In genomic region chr10:68469838-68470237, GRCh38 we compare ENCODE assay signal across 16 cellular contexts. TPM values are rescaled to one million over a fixed set of nuclear protein-coding genes. Genes with fewer than 3 reads are reported as not detected.
DNase-seq lines count a peak whose midpoint lies in the region; ATAC-seq, FAIRE-seq and TF ChIP-seq lines count a peak whose summit lies in the region.
"Had no signal": no experiment of that assay in that cellular context is flagged by ENCODE, and none has a peak within 500 bp of the region (broad histone marks: within the 10 kb centered on the region; RNA-seq: fewer than 3 reads in every experiment).

No MANE protein-coding gene starts in this region.

- H3K23me2 ChIP-seq in H1 (ENCODE audit: low read depth, low read length): no peaks in the 10 kb centered on the region

- peaks cover 19% of the 10 kb centered on the region for H3K4me1 ChIP-seq in OCI-LY1 (ENCODE audit: insufficient read depth, low read length, severe bottlenecking)
- peaks cover 0 to 4% (median 1%) of the 10 kb centered on the region in 4 experiments; a peak in 4 of 7 replicates for H3K4me1 ChIP-seq in H1 (replicated peaks in 1 of 4; ENCODE audit: control insufficient read depth in 3 of 4, insufficient read depth in 4 of 4, low read length in 3 of 4)
- H3K4me1 ChIP-seq in smooth muscle cell (ENCODE audit: low read depth): peaks cover 13% of the 10 kb centered on the region
- peaks cover 10% of the 10 kb centered on the region for H3K4me1 ChIP-seq in body of pancreas

- H3K4me1 Mint-ChIP-seq in activated T-cell treated with anti-CD3 and anti-CD28 coated beads, Interleukin-2, amount 50 U/mL, for 72 hours (ENCODE audit: low read depth): peaks cover 33% of the 10 kb centered on the region

- TF ChIP-seq RAD21 in H1 (IDR thresholded peaks at IDR 0.05 in 1 of 2, conservative IDR thresholded peaks at IDR 0.05 in 1 of 2; ENCODE audit: low read depth in 2 of 2, low read length in 2 of 2): no peak

- peaks cover 4 to 21% of the 10 kb centered on the region in 2 donors for H3K36me3 Mint-ChIP-seq in activated T-cell treated with anti-CD3 and anti-CD28 coated beads, Interleukin-2, amount 50 U/mL, for 72 hours (ENCODE audit: insufficient read depth in 2 of 2)

- no peak for TF ChIP-seq EP300 in H1 (IDR thresholded peaks at IDR 0.05; ENCODE audit: borderline replicate concordance in 1 of 2, low read depth in 2 of 2, low read length in 2 of 2)

- peak overlapping the region; percentile 95 for H3K4me2 ChIP-seq in OCI-LY1 (ENCODE audit: low read length)
- H3K4me2 ChIP-seq in H1 (ENCODE audit: insufficient read depth in 1 of 2, low read depth in 2 of 2, low read length in 2 of 2): peak overlapping the region; percentile 75 to 76
- no peak overlapping the region for H3K4me2 ChIP-seq in smooth muscle cell

- DNase-seq in activated T-cell treated with anti-CD3 and anti-CD28 coated beads, Interleukin-2, amount 50 U/mL, for 72 hours: no peak
- no peak for DNase-seq in activated T-cell treated with anti-CD3 and anti-CD28 coated beads, Interleukin-2, amount 50 U/mL, for 48 hours
- DNase-seq in H1 (ENCODE audit: low read depth in 1 of 2, low spot score in 2 of 2) (no peak), smooth muscle cell (lab: John Stamatoyannopoulos, UW; ENCODE audit: unreplicated experiment) (no peak), GM03348 (ENCODE audit: low spot score) (no peak), body of pancreas (no peak), caudate nucleus (lab: John Stamatoyannopoulos, UW) (no peak)
- DNase-seq: activated CD4-positive, alpha-beta T cell treated with anti-CD3 and anti-CD28 coated beads, Interleukin-2, amount 50 U/mL, for 48 hours; GDM1; NCI-H187; NCI-H748 treated with DMSO at 0.1 percent for 48 hours; sigmoid colon; SW 1271; transverse colon had no signal

- peaks cover 40% of the 10 kb centered on the region for H3K79me2 ChIP-seq in OCI-LY1 (ENCODE audit: insufficient read depth, low read length)
- H3K79me2 ChIP-seq in H1 (ENCODE audit: control insufficient read depth in 1 of 2, insufficient read depth in 2 of 2, low read length in 2 of 2): peaks cover 6 to 37% of the 10 kb centered on the region in 2 experiments
- peaks cover 19% of the 10 kb centered on the region for H3K79me2 ChIP-seq in smooth muscle cell (ENCODE audit: low read depth)

- no peak for TF ChIP-seq CTCF in OCI-LY1 (IDR thresholded peaks at IDR 0.05; ENCODE audit: low read length)
- no peak for TF ChIP-seq CTCF in H1 (IDR thresholded peaks at IDR 0.05; ENCODE audit: control extremely low read depth in 1 of 3, insufficient read depth in 1 of 3, low read depth in 1 of 3, low read length in 3 of 3)
- no peak for TF ChIP-seq CTCF in smooth muscle cell (IDR thresholded peaks at IDR 0.05; ENCODE audit: borderline replicate concordance, insufficient read depth, poor library complexity, severe bottlenecking)
- no peak for TF ChIP-seq CTCF in body of pancreas (IDR thresholded peaks at IDR 0.05)

- H4K20me1 ChIP-seq in OCI-LY1 (ENCODE audit: insufficient read depth, low read length) (no peaks in the 10 kb centered on the region), H1 (replicated peaks in 1 of 2; ENCODE audit: control insufficient read depth in 1 of 2, insufficient read depth in 2 of 2, low read length in 2 of 2) (peaks cover 0 to 2% of the 10 kb centered on the region in 2 experiments), smooth muscle cell (ENCODE audit: low read depth) (no peaks in the 10 kb centered on the region)

- H3K27ac Mint-ChIP-seq in activated T-cell treated with anti-CD3 and anti-CD28 coated beads, Interleukin-2, amount 50 U/mL, for 72 hours: peak overlapping the region; percentile 34

- H2BK20ac ChIP-seq in H1 (ENCODE audit: low read length): no peak overlapping the region

- no peak overlapping the region for H2BK12ac ChIP-seq in H1 (ENCODE audit: low read depth, low read length)

- H3K9me3 Mint-ChIP-seq in activated T-cell treated with anti-CD3 and anti-CD28 coated beads, Interleukin-2, amount 50 U/mL, for 72 hours: no peaks in the 10 kb centered on the region

- no peaks in the 10 kb centered on the region for H3K79me1 ChIP-seq in H1 (ENCODE audit: low read depth, low read length)

- no peak overlapping the region for H3K4ac ChIP-seq in H1 (replicated peaks; ENCODE audit: insufficient read length, low read depth, low read length)

- H3K9ac ChIP-seq in OCI-LY1 (ENCODE audit: low read length): peak overlapping the region; percentile 94
- peak overlapping the region in 1 of 4 experiments; percentile 64; a peak in 1 of 7 replicates for H3K9ac ChIP-seq in H1 (replicated peaks in 1 of 4; ENCODE audit: extremely low read depth in 1 of 4, low read depth in 3 of 4, low read length in 3 of 4)
- no peak overlapping the region for H3K9ac ChIP-seq in smooth muscle cell (ENCODE audit: low read depth)

- no peak overlapping the region for H3K18ac ChIP-seq in H1 (ENCODE audit: extremely low read depth, low read length)

- H3K23ac ChIP-seq in H1 (ENCODE audit: insufficient read length): no peak overlapping the region

- no peaks in the 10 kb centered on the region for H3K9me3 ChIP-seq in OCI-LY1 (ENCODE audit: low read length)
- no peaks in the 10 kb centered on the region for H3K9me3 ChIP-seq in H1 (ENCODE audit: insufficient read depth in 2 of 2, low read depth in 1 of 2, low read length in 1 of 2)
- no peaks in the 10 kb centered on the region for H3K9me3 ChIP-seq in smooth muscle cell (replicated peaks; ENCODE audit: low read depth)
- no peaks in the 10 kb centered on the region for H3K9me3 ChIP-seq in body of pancreas
- H3K9me3 ChIP-seq: ascending aorta, sigmoid colon, transverse colon had no signal

- peak overlapping the region; percentile 90 for H3K4me3 ChIP-seq in OCI-LY1 (ENCODE audit: low read depth, low read length, poor library complexity, severe bottlenecking)
- peak overlapping the region in 3 of 4 experiments; percentile 4 to 86 (median 74); a peak in 4 of 8 replicates for H3K4me3 ChIP-seq in H1 (ENCODE audit: extremely low read depth in 1 of 4, insufficient read depth in 2 of 4, low read depth in 3 of 4, low read length in 4 of 4)
- peak overlapping the region; percentile 96 for H3K4me3 ChIP-seq in smooth muscle cell
- no peak overlapping the region for H3K4me3 ChIP-seq in body of pancreas
- H3K4me3 ChIP-seq: ascending aorta, sigmoid colon, transverse colon had no signal

- ATAC-seq in activated T-cell treated with anti-CD3 and anti-CD28 coated beads, Interleukin-2, amount 50 U/mL, for 72 hours (replicated peaks in 1 of 2): no peak
- ATAC-seq in body of pancreas: no peak

- H3K36me3 ChIP-seq in OCI-LY1 (ENCODE audit: insufficient read depth, low read length) (peaks cover 45% of the 10 kb centered on the region), H1 (ENCODE audit: control insufficient read depth in 2 of 4, insufficient read depth in 4 of 4, low read length in 3 of 4) (peaks cover 9 to 50% (median 22%) of the 10 kb centered on the region in 4 experiments; a peak in 7 of 8 replicates), smooth muscle cell (ENCODE audit: low read depth) (peaks cover 3% of the 10 kb centered on the region), body of pancreas (replicated peaks in 1 of 2; ENCODE audit: insufficient read depth in 1 of 2, low read depth in 2 of 2) (no peaks in the 10 kb centered on the region)
- H3K36me3 ChIP-seq: ascending aorta, sigmoid colon, transverse colon had no signal

- H4K5ac ChIP-seq in H1 (ENCODE audit: insufficient read length, low read depth, low read length): no peak overlapping the region

- no peak overlapping the region for H3K14ac ChIP-seq in H1 (ENCODE audit: insufficient read length)

- no peak overlapping the region for H4K8ac ChIP-seq in H1 (ENCODE audit: extremely low read depth, insufficient read depth, low read length)

- H2AK5ac ChIP-seq in H1 (ENCODE audit: low read depth, low read length): no peak overlapping the region

- intact Hi-C loops in body of pancreas (cut with DNase I): no loop called here

- H3K27me3 Mint-ChIP-seq in activated T-cell treated with anti-CD3 and anti-CD28 coated beads, Interleukin-2, amount 50 U/mL, for 72 hours (ENCODE audit: low read depth): no peaks in the 10 kb centered on the region

- no peak for TF ChIP-seq POLR2A in H1 (IDR thresholded peaks at IDR 0.05; ENCODE audit: control extremely low read depth in 1 of 2, low read depth in 2 of 2, low read length in 2 of 2)
- TF ChIP-seq POLR2A in body of pancreas (IDR thresholded peaks at IDR 0.05): no peak

- CTCF ChIA-PET in H1 (lab: Charles Lee; ENCODE audit: partially characterized antibody): interaction anchor here (0.5 kb wide), 1 partner anchor 10 kb away, joined by 3 read pairs; no protein-coding TSS in a partner anchor

- 88% methylated on average over 4 of the region's 4 CpGs; no CpG with 5 or more reads in 1 of the 2 experiments for WGBS in H1 (ENCODE audit: extremely low coverage in 1 of 2, insufficient coverage in 1 of 2, insufficient read length in 1 of 2, insufficient replicate concordance in 2 of 2, low coverage in 1 of 2, low lambda C conversion rate in 2 of 2, missing lambda C conversion rate in 1 of 2), 2 experiments
- 98% methylated on average over 4 of the region's 4 CpGs for WGBS in smooth muscle cell (ENCODE audit: low lambda C conversion rate)
- WGBS in body of pancreas, 2 donors: 88 to 94% methylated on average over 4 of the region's 4 CpGs

- H2AFZ ChIP-seq in OCI-LY1 (ENCODE audit: low read length): no peak overlapping the region
- H2AFZ ChIP-seq in H1 (ENCODE audit: low read length): no peak overlapping the region
- no peak overlapping the region for H2AFZ ChIP-seq in smooth muscle cell (ENCODE audit: low read depth)

- H4K91ac ChIP-seq in H1 (replicated peaks; ENCODE audit: insufficient read length, low read length): no peak overlapping the region

- H3K56ac ChIP-seq in H1 (replicated peaks; ENCODE audit: insufficient read length, low read depth, low read length): no peak overlapping the region

- POLR2A ChIA-PET in H1 (lab: Charles Lee; ENCODE audit: partially characterized antibody): interaction anchor here (0.6 to 1.2 kb wide), 5 partner anchors 9 to 130 kb away, joined by 3 to 4 read pairs (median 4); partner anchors contain the start of gene RUFY2

- no peak overlapping the region for H2BK5ac ChIP-seq in H1 (ENCODE audit: low read depth, low read length)

- no peaks in the 10 kb centered on the region for H3K9me2 ChIP-seq in OCI-LY1 (ENCODE audit: low read depth, low read length)

- H2BK120ac ChIP-seq in H1 (replicated peaks; ENCODE audit: low read depth, low read length): no peak overlapping the region

- H3F3A ChIP-seq in OCI-LY1 (ENCODE audit: insufficient read depth, low read length) (no peaks in the 10 kb centered on the region), smooth muscle cell (ENCODE audit: low read depth) (no peaks in the 10 kb centered on the region)

- H2BK15ac ChIP-seq in H1 (ENCODE audit: low read length): no peak overlapping the region

- H3K4me3 Mint-ChIP-seq in activated T-cell treated with anti-CD3 and anti-CD28 coated beads, Interleukin-2, amount 50 U/mL, for 72 hours: peak overlapping the region; percentile 95 to 99

- no peak overlapping the region for H3K27ac ChIP-seq in OCI-LY1 (ENCODE audit: low read depth, low read length, poor library complexity, severe bottlenecking)
- no peak overlapping the region for H3K27ac ChIP-seq in H1 (ENCODE audit: low read depth, low read length)
- H3K27ac ChIP-seq in smooth muscle cell (ENCODE audit: low read depth): no peak overlapping the region
- no peak overlapping the region for H3K27ac ChIP-seq in body of pancreas
- no peak overlapping the region for H3K27ac ChIP-seq in caudate nucleus (ENCODE audit: low read depth, low read length)
- H3K27ac ChIP-seq: ascending aorta, sigmoid colon, transverse colon had no signal

- H3K27me3 ChIP-seq in OCI-LY1 (ENCODE audit: insufficient read depth, low read length) (no peaks in the 10 kb centered on the region), H1 (replicated peaks in 1 of 4; ENCODE audit: control insufficient read depth in 3 of 4, extremely low read depth in 1 of 4, insufficient read depth in 3 of 4, low read length in 3 of 4) (peaks cover 0 to 2% (median 0%) of the 10 kb centered on the region in 4 experiments; a peak in 1 of 7 replicates), smooth muscle cell (ENCODE audit: low read depth) (no peaks in the 10 kb centered on the region), body of pancreas (no peaks in the 10 kb centered on the region)
- H3K27me3 ChIP-seq: ascending aorta, sigmoid colon, transverse colon had no signal

- FAIRE-seq in H1 (lab: Jason Lieb, UNC): no peak

RNA-seq across cellular contexts. Expression of gene DNA2, which starts 1.9 kb away (rescaled TPM):
- 10 to 100 TPM; 33.4 to 40.3 TPM for total RNA-seq in activated T-cell treated with anti-CD3 and anti-CD28 coated beads, Interleukin-2, amount 50 U/mL, for 72 hours
- total RNA-seq in H1 (2021; fragmentation: NEBNext Ultra II Directional; extraction: Animal tissue kit (Norgen Biotek cat#: 25700)): 55.6 and 57.9 TPM in 2 replicates
- polyA plus RNA-seq in H1 (2011; rRNA removed): 7.8 and 16.0 TPM in 2 replicates
- polyA plus RNA-seq in H1 (2011; cell fraction: cytosol; rRNA removed): 21.3 TPM
- polyA plus RNA-seq in H1 (2011; cell fraction: nucleus; rRNA removed): 4.6 TPM
- 19.5 to 37.3 TPM (median 22.6 TPM) in 4 replicates for polyA plus RNA-seq in H1 (2012, experiment 1 of 2)
- polyA plus RNA-seq in H1 (2012, experiment 2 of 2): 2.7 TPM
- polyA plus RNA-seq in H1 (2013, experiment 1 of 2): 27.0 TPM
- 24.8 TPM for polyA plus RNA-seq in H1 (2013, experiment 2 of 2)
- 15.8 and 30.2 TPM in 2 replicates for polyA minus RNA-seq in H1 (2011; rRNA and poly(A)+ RNA removed)
- 16.0 TPM for polyA minus RNA-seq in H1 (2011; cell fraction: cytosol; rRNA and poly(A)+ RNA removed)
- 23.6 TPM for polyA minus RNA-seq in H1 (2011; cell fraction: nucleus; rRNA and poly(A)+ RNA removed)
- 5.7 and 13.8 TPM in 2 replicates for total RNA-seq in smooth muscle cell
- polyA plus RNA-seq in smooth muscle cell: 2.1 and 2.9 TPM in 2 replicates
- 1 to 10 TPM in 1 of 2 donors, under 1 TPM in 1; 0.66 to 2.3 TPM for total RNA-seq in body of pancreas

RNA-seq across cellular contexts. Expression of gene SLC25A16, which starts 57.5 kb away (rescaled TPM):
- total RNA-seq in activated T-cell treated with anti-CD3 and anti-CD28 coated beads, Interleukin-2, amount 50 U/mL, for 72 hours: 10 to 100 TPM; 15.8 to 17.0 TPM
- 9.9 and 12.0 TPM in 2 replicates for total RNA-seq in H1 (2021; fragmentation: NEBNext Ultra II Directional; extraction: Animal tissue kit (Norgen Biotek cat#: 25700))
- polyA plus RNA-seq in H1 (2011; rRNA removed) (2.9 and 6.6 TPM in 2 replicates), smooth muscle cell (5.3 and 6.9 TPM in 2 replicates)
- 5.9 TPM for polyA plus RNA-seq in H1 (2011; cell fraction: cytosol; rRNA removed)
- polyA plus RNA-seq in H1 (2011; cell fraction: nucleus; rRNA removed): 4.9 TPM
- polyA plus RNA-seq in H1 (2012, experiment 1 of 2): 5.2 to 8.3 TPM (median 5.4 TPM) in 4 replicates
- 2.0 TPM for polyA plus RNA-seq in H1 (2012, experiment 2 of 2)
- polyA plus RNA-seq in H1 (2013, experiment 1 of 2): 4.8 TPM
- 4.6 TPM for polyA plus RNA-seq in H1 (2013, experiment 2 of 2)
- 8.1 and 8.9 TPM in 2 replicates for polyA minus RNA-seq in H1 (2011; rRNA and poly(A)+ RNA removed)
- polyA minus RNA-seq in H1 (2011; cell fraction: cytosol; rRNA and poly(A)+ RNA removed): 13.1 TPM
- 10.6 TPM for polyA minus RNA-seq in H1 (2011; cell fraction: nucleus; rRNA and poly(A)+ RNA removed)
- total RNA-seq in smooth muscle cell (11.7 and 20.9 TPM in 2 replicates), body of pancreas (10 to 100 TPM; 13.7 to 17.8 TPM)

Comparison
In these comparisons a context has a peak if more than half of its experiments do, and no peak if none do; other contexts are left out.
1. H3K4me3 ChIP-seq: peak in OCI-LY1 (single experiment), H1 (3 of 4) and smooth muscle cell (single experiment); none in body of pancreas (0 of 2).